In the genomic region with DNA sequence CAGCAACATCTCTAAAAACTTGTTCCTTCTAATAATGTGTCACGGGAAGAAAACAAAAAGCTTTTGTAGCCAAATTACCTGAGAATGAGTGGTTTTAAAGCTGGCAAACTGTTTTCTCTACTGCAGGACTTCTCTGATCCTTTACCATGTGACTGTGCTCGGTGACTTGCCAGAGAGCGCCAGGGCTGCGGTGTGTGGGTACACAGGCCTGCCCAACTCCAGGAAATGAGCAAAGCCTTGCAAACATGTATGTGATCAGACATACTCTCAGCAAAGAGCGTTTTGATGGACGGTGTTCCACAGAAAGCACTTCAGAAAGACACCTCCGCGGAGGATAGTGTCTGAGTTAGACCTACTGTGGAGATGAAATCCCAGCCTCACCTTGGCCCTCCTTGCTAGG, we compare ENCODE assay signal across 28 cellular contexts.
"Had no signal": no experiment of that assay in that cellular context is flagged by ENCODE, and none has a peak within 500 bp of the region (broad histone marks: within the 10 kb centered on the region; RNA-seq: fewer than 3 reads in every experiment).

No MANE protein-coding gene starts in this region.

- DNase-seq: activated CD4-positive, alpha-beta T cell treated with anti-CD3 and anti-CD28 coated beads for 48 hours; activated CD4-positive, alpha-beta T cell treated with anti-CD3 and anti-CD28 coated beads, Interleukin-2, amount 50 U/mL, for 4 hours; activated CD4-positive, CD25-positive, alpha-beta regulatory T cell treated with anti-CD3 and anti-CD28 coated beads, Interleukin-2, amount 50 U/mL, for 72 hours; activated CD8-positive, alpha-beta T cell treated with anti-CD3 and anti-CD28 coated beads, Interleukin-2, amount 10 ng/mL, durations not matched to agents 7 days and 5 days; activated gamma-delta T cell treated with Interleukin-2 at 50 U/mL for 16 hours; activated naive CD4-positive, alpha-beta T cell treated with anti-CD3 and anti-CD28 coated beads, Interleukin-2, amount 10 ng/mL, durations not matched to agents 7 days and 5 days; activated naive CD8-positive, alpha-beta T cell treated with anti-CD3 and anti-CD28 coated beads for 36 hours; activated T-cell treated with anti-CD3 and anti-CD28 coated beads, Interleukin-2, amount 50 U/mL, for 48 hours; brain microvascular endothelial cell; caudate nucleus; KG1; NCI-H1092 treated with DMSO at 0.1 percent for 48 hours; NCI-H1417 treated with DMSO at 0.1 percent for 48 hours; NCI-H1694; NCI-H2029; NCI-H2107; NCI-H2171 treated with DMSO at 0.1 percent for 48 hours; NCI-H226; NCI-H526; NCI-H774; NK-92 treated with Interleukin-12 subunit alpha and Interleukin-12 subunit beta, amount 100 ng/mL, for 24 hours; OCI-M1; Peyer's patch; SHP77 had no signal

- H3K27me3 Mint-ChIP-seq: activated naive CD8-positive, alpha-beta T cell treated with anti-CD3 and anti-CD28 coated beads for 36 hours had no signal

- H3K9me3 ChIP-seq: Peyer's patch, SJSA1 had no signal

- H3K27ac Mint-ChIP-seq: activated CD8-positive, alpha-beta T cell treated with anti-CD3 and anti-CD28 coated beads, Interleukin-2, amount 10 ng/mL, durations not matched to agents 7 days and 5 days; activated naive CD4-positive, alpha-beta T cell treated with anti-CD3 and anti-CD28 coated beads, Interleukin-2, amount 10 ng/mL, durations not matched to agents 7 days and 5 days; activated naive CD8-positive, alpha-beta T cell treated with anti-CD3 and anti-CD28 coated beads for 36 hours; activated T-helper 17 cell treated with anti-CD3 and anti-CD28 coated beads, Interleukin-2, amount 50 U/mL, for 72 hours; T-helper 1 cell treated with Interleukin-12 subunit alpha and Interleukin-12 subunit beta and Interleukin-4 antibody, amounts not matched to agents 30 μg/mL and 1 μg/mL, for 36 hours; WTC11 had no signal

- H3K4me1 Mint-ChIP-seq: activated naive CD4-positive, alpha-beta T cell treated with anti-CD3 and anti-CD28 coated beads, Interleukin-2, amount 10 ng/mL, durations not matched to agents 7 days and 5 days; activated naive CD8-positive, alpha-beta T cell treated with anti-CD3 and anti-CD28 coated beads for 36 hours; activated T-helper 17 cell treated with anti-CD3 and anti-CD28 coated beads, Interleukin-2, amount 50 U/mL, for 72 hours had no signal

- H3K36me3 Mint-ChIP-seq: activated naive CD4-positive, alpha-beta T cell treated with anti-CD3 and anti-CD28 coated beads, Interleukin-2, amount 10 ng/mL, durations not matched to agents 7 days and 5 days; activated naive CD8-positive, alpha-beta T cell treated with anti-CD3 and anti-CD28 coated beads for 36 hours; WTC11 had no signal

- H3K4me3 Mint-ChIP-seq: activated CD8-positive, alpha-beta T cell treated with anti-CD3 and anti-CD28 coated beads, Interleukin-2, amount 10 ng/mL, durations not matched to agents 7 days and 5 days; activated naive CD4-positive, alpha-beta T cell treated with anti-CD3 and anti-CD28 coated beads, Interleukin-2, amount 10 ng/mL, durations not matched to agents 7 days and 5 days; activated naive CD8-positive, alpha-beta T cell treated with anti-CD3 and anti-CD28 coated beads for 36 hours; activated T-helper 17 cell treated with anti-CD3 and anti-CD28 coated beads, Interleukin-2, amount 50 U/mL, for 72 hours; T-helper 1 cell treated with Interleukin-12 subunit alpha and Interleukin-12 subunit beta and Interleukin-4 antibody, amounts not matched to agents 30 μg/mL and 1 μg/mL, for 36 hours; WTC11 had no signal

- H3K4me3 ChIP-seq: Peyer's patch, SJSA1 had no signal

- H3K36me3 ChIP-seq: brain microvascular endothelial cell, Peyer's patch, SJSA1 had no signal

- H3K27me3 ChIP-seq: brain microvascular endothelial cell, Peyer's patch, SJSA1 had no signal

- H3K4me1 ChIP-seq: Peyer's patch, SJSA1 had no signal

- H3K27ac ChIP-seq: brain microvascular endothelial cell, Peyer's patch, SJSA1 had no signal

- H3K9me3 Mint-ChIP-seq: activated naive CD4-positive, alpha-beta T cell treated with anti-CD3 and anti-CD28 coated beads, Interleukin-2, amount 10 ng/mL, durations not matched to agents 7 days and 5 days; activated naive CD8-positive, alpha-beta T cell treated with anti-CD3 and anti-CD28 coated beads for 36 hours; activated T-helper 17 cell treated with anti-CD3 and anti-CD28 coated beads, Interleukin-2, amount 50 U/mL, for 72 hours; T-helper 1 cell treated with Interleukin-12 subunit alpha and Interleukin-12 subunit beta and Interleukin-4 antibody, amounts not matched to agents 30 μg/mL and 1 μg/mL, for 36 hours; WTC11 had no signal
